ENCODE assay signal across 11 cellular contexts in genomic region chr20:53763707-53764415, GRCh38.
A peak's percentile ranks its signal among the peaks of the same experiment; 100 is the strongest.
DNase-seq lines count a peak whose midpoint lies in the region; ATAC-seq and TF ChIP-seq lines count a peak whose summit lies in the region.
"Had no signal": no experiment of that assay in that cellular context is flagged by ENCODE, and none has a peak within 500 bp of the region (broad histone marks: within the 10 kb centered on the region; RNA-seq: fewer than 3 reads in every experiment).

No MANE protein-coding gene starts in this region.

- no peaks in the 10 kb centered on the region for H3K36me3 Mint-ChIP-seq in activated T-cell treated with anti-CD3 and anti-CD28 coated beads, Interleukin-2, amount 50 U/mL, for 72 hours (ENCODE audit: insufficient read depth in 2 of 2)

- no peak for TF ChIP-seq CTCF in cardiac fibroblast (IDR thresholded peaks at IDR 0.05; ENCODE audit: low read depth, low read length)

- no peak for ATAC-seq in activated T-cell treated with anti-CD3 and anti-CD28 coated beads, Interleukin-2, amount 50 U/mL, for 72 hours (replicated peaks in 1 of 2)

- H3K4me1 Mint-ChIP-seq in activated T-cell treated with anti-CD3 and anti-CD28 coated beads, Interleukin-2, amount 50 U/mL, for 72 hours (ENCODE audit: low read depth) = no peaks in the 10 kb centered on the region

- no peak overlapping the region for H3K27ac Mint-ChIP-seq in activated T-cell treated with anti-CD3 and anti-CD28 coated beads, Interleukin-2, amount 50 U/mL, for 72 hours

- in situ Hi-C loops in Caki2 (cut with HindIII; ENCODE audit: low pct_unique_long_range_greater_than_20kb, low sequenced_read_pairs) = loop anchor here (25.0 kb wide), 1 partner anchor 148 kb away; no protein-coding TSS in a partner anchor

- H3K9me3 Mint-ChIP-seq in activated T-cell treated with anti-CD3 and anti-CD28 coated beads, Interleukin-2, amount 50 U/mL, for 72 hours = no peaks in the 10 kb centered on the region

- H3K4me3 Mint-ChIP-seq in activated T-cell treated with anti-CD3 and anti-CD28 coated beads, Interleukin-2, amount 50 U/mL, for 72 hours = no peak overlapping the region

- no peaks in the 10 kb centered on the region for H3K27me3 Mint-ChIP-seq in activated T-cell treated with anti-CD3 and anti-CD28 coated beads, Interleukin-2, amount 50 U/mL, for 72 hours (ENCODE audit: low read depth)

- H3K4me3 ChIP-seq in cardiac fibroblast (replicated peaks in 1 of 2; ENCODE audit: low read depth in 2 of 2, low read length in 2 of 2) = no peak overlapping the region

- DNase-seq in Caki2 (ENCODE audit: low read depth) (peak; percentile 87), NCI-H2107 (lab: John Stamatoyannopoulos, UW) (peak; percentile 71), cardiac fibroblast (ENCODE audit: low read depth in 2 of 2) (peak; percentile 61 to 70), mesenteric fat pad (ENCODE audit: low spot score) (peak; percentile 11), 8988T (no peak), COLO829 (ENCODE audit: low spot score) (no peak)
- no peak for DNase-seq in activated T-cell treated with anti-CD3 and anti-CD28 coated beads, Interleukin-2, amount 50 U/mL, for 48 hours
- no peak for DNase-seq in activated T-cell treated with anti-CD3 and anti-CD28 coated beads, Interleukin-2, amount 50 U/mL, for 72 hours
- DNase-seq: activated T-cell treated with anti-CD3 and anti-CD28 coated beads for 4 hours, DND-41, NCI-H226 had no signal

Comparison
In these comparisons a context has a peak if more than half of its experiments do, and no peak if none do; other contexts are left out.
1. DNase-seq: peak in Caki2 (single experiment), NCI-H2107 (single experiment), cardiac fibroblast (2 of 2) and mesenteric fat pad (single experiment); none in activated T-cell treated with anti-CD3 and anti-CD28 coated beads, Interleukin-2, amount 50 U/mL, for 48 hours (0 of 2), activated T-cell treated with anti-CD3 and anti-CD28 coated beads, Interleukin-2, amount 50 U/mL, for 72 hours (0 of 2), 8988T (single experiment) and COLO829 (single experiment).